Comparison of ENCODE assay signal across 12 cellular contexts in genomic region chr5:178330791-178331404, GRCh38.
DNase-seq lines count a peak whose midpoint lies in the region; ATAC-seq, FAIRE-seq and TF ChIP-seq lines count a peak whose summit lies in the region.
"Had no signal": no experiment of that assay in that cellular context is flagged by ENCODE, and none has a peak within 500 bp of the region (broad histone marks: within the 10 kb centered on the region; RNA-seq: fewer than 3 reads in every experiment).

No MANE protein-coding gene starts in this region.

- POLR2A ChIA-PET in activated CD4-positive, alpha-beta T cell treated with anti-CD3 and anti-CD28 coated beads for 36 hours (lab: Charles Lee): no interaction called here
- POLR2A ChIA-PET in activated CD8-positive, alpha-beta T cell treated with anti-CD3 and anti-CD28 coated beads, Interleukin-2, amount 10 ng/mL, durations not matched to agents 7 days and 5 days (lab: Charles Lee): interaction anchor here (0.9 kb wide), 1 partner anchor 91 kb away, joined by 3 read pairs; no protein-coding TSS in a partner anchor

- TF ChIP-seq CTCF in stomach (IDR thresholded peaks at IDR 0.05): no peak

- H3K9me3 Mint-ChIP-seq in activated CD4-positive, alpha-beta T cell treated with anti-CD3 and anti-CD28 coated beads for 36 hours (ENCODE audit: low read depth): no peaks in the 10 kb centered on the region
- H3K9me3 Mint-ChIP-seq in activated CD8-positive, alpha-beta T cell treated with anti-CD3 and anti-CD28 coated beads, Interleukin-2, amount 10 ng/mL, durations not matched to agents 7 days and 5 days (ENCODE audit: insufficient read depth): no peaks in the 10 kb centered on the region

- peak overlapping the region; percentile 75 for H3K27ac Mint-ChIP-seq in activated CD4-positive, alpha-beta T cell treated with anti-CD3 and anti-CD28 coated beads for 36 hours
- H3K27ac Mint-ChIP-seq in activated CD8-positive, alpha-beta T cell treated with anti-CD3 and anti-CD28 coated beads, Interleukin-2, amount 10 ng/mL, durations not matched to agents 7 days and 5 days: peak overlapping the region; percentile 96

- ATAC-seq in activated CD4-positive, alpha-beta T cell treated with anti-CD3 and anti-CD28 coated beads for 36 hours: peak; percentile 99
- peak; percentile 93 for ATAC-seq in activated CD8-positive, alpha-beta T cell treated with anti-CD3 and anti-CD28 coated beads, Interleukin-2, amount 10 ng/mL, durations not matched to agents 7 days and 5 days
- peak; percentile 18 for ATAC-seq in left lobe of liver

- H3K4me3 ChIP-seq in stomach: no peak overlapping the region

- FAIRE-seq in frontal cortex (lab: Jason Lieb, UNC): no peak
- FAIRE-seq: A204.1, endometrium had no signal

- H3K4me1 Mint-ChIP-seq in activated CD4-positive, alpha-beta T cell treated with anti-CD3 and anti-CD28 coated beads for 36 hours: peaks cover 5% of the 10 kb centered on the region
- peaks cover 10% of the 10 kb centered on the region for H3K4me1 Mint-ChIP-seq in activated CD8-positive, alpha-beta T cell treated with anti-CD3 and anti-CD28 coated beads, Interleukin-2, amount 10 ng/mL, durations not matched to agents 7 days and 5 days (ENCODE audit: low read depth)

- H3K4me1 ChIP-seq in stomach: peaks cover 25 to 40% (median 29%) of the 10 kb centered on the region in 4 donors

- no peak for TF ChIP-seq POLR2A in stomach (IDR thresholded peaks at IDR 0.05)

- no peaks in the 10 kb centered on the region for H3K36me3 ChIP-seq in stomach

- intact Hi-C loops in activated CD4-positive, alpha-beta T cell treated with anti-CD3 and anti-CD28 coated beads for 36 hours (cut with DNase I, micrococcal nuclease): no loop called here
- intact Hi-C loops in stomach (cut with DNase I; ENCODE audit: low total_unique reads): no loop called here

- no peak overlapping the region for H3K4me3 Mint-ChIP-seq in activated CD4-positive, alpha-beta T cell treated with anti-CD3 and anti-CD28 coated beads for 36 hours
- H3K4me3 Mint-ChIP-seq in activated CD8-positive, alpha-beta T cell treated with anti-CD3 and anti-CD28 coated beads, Interleukin-2, amount 10 ng/mL, durations not matched to agents 7 days and 5 days: no peak overlapping the region

- CTCF ChIA-PET in activated CD4-positive, alpha-beta T cell treated with anti-CD3 and anti-CD28 coated beads for 36 hours (lab: Charles Lee): interaction anchor here (0.6 to 1.1 kb wide), 2 partner anchors 51 to 153 kb away, joined by 3 read pairs; no protein-coding TSS in a partner anchor
- CTCF ChIA-PET in activated CD8-positive, alpha-beta T cell treated with anti-CD3 and anti-CD28 coated beads, Interleukin-2, amount 10 ng/mL, durations not matched to agents 7 days and 5 days (lab: Charles Lee): interaction anchor here (0.9 kb wide), 1 partner anchor 131 kb away, joined by 5 read pairs; no protein-coding TSS in a partner anchor

- peak overlapping the region; percentile 61 to 85 (median 77) for H3K27ac ChIP-seq in stomach

- 41 to 61% (median 46%) methylated on average over 7 of the region's 7 CpGs for WGBS in stomach, 5 donors

- no peaks in the 10 kb centered on the region for H3K27me3 Mint-ChIP-seq in activated CD4-positive, alpha-beta T cell treated with anti-CD3 and anti-CD28 coated beads for 36 hours
- H3K27me3 Mint-ChIP-seq in activated CD8-positive, alpha-beta T cell treated with anti-CD3 and anti-CD28 coated beads, Interleukin-2, amount 10 ng/mL, durations not matched to agents 7 days and 5 days (ENCODE audit: low read depth): no peaks in the 10 kb centered on the region

- no peaks in the 10 kb centered on the region for H3K36me3 Mint-ChIP-seq in activated CD4-positive, alpha-beta T cell treated with anti-CD3 and anti-CD28 coated beads for 36 hours (ENCODE audit: low read depth)
- no peaks in the 10 kb centered on the region for H3K36me3 Mint-ChIP-seq in activated CD8-positive, alpha-beta T cell treated with anti-CD3 and anti-CD28 coated beads, Interleukin-2, amount 10 ng/mL, durations not matched to agents 7 days and 5 days (ENCODE audit: low read depth)

- TF ChIP-seq EP300 in stomach (IDR thresholded peaks at IDR 0.05): no peak

- H3K9me3 ChIP-seq in stomach: no peaks in the 10 kb centered on the region

- DNase-seq in activated CD4-positive, alpha-beta T cell treated with anti-CD3 and anti-CD28 coated beads for 36 hours: peak; percentile 49
- no peak for DNase-seq in activated CD4-positive, alpha-beta T cell treated with anti-CD3 and anti-CD28 coated beads, Interleukin-2, amount 50 U/mL, for 4 hours
- DNase-seq in activated CD8-positive, alpha-beta T cell treated with anti-CD3 and anti-CD28 coated beads, Interleukin-2, amount 10 ng/mL, durations not matched to agents 7 days and 5 days: peak; percentile 73
- DNase-seq in left lobe of liver (ENCODE audit: low spot score) (no peak), stomach (no peak), frontal cortex (ENCODE audit: low spot score in 2 of 2) (no peak), NCI-H510A treated with DMSO at 0.1 percent for 48 hours (lab: John Stamatoyannopoulos, UW) (no peak)
- DNase-seq in activated effector memory CD4-positive, alpha-beta T cell treated with Interleukin-2 at 50 U/mL for 16 hours: no peak
- DNase-seq: kidney glomerular epithelial cell, NCI-H2227 treated with DMSO at 0.1 percent for 48 hours had no signal

- H3K27me3 ChIP-seq in stomach: no peaks in the 10 kb centered on the region

Comparison
In these comparisons a context has a peak if more than half of its experiments do, and no peak if none do; other contexts are left out.
1. DNase-seq: peak in activated CD4-positive, alpha-beta T cell treated with anti-CD3 and anti-CD28 coated beads for 36 hours (single experiment) and activated CD8-positive, alpha-beta T cell treated with anti-CD3 and anti-CD28 coated beads, Interleukin-2, amount 10 ng/mL, durations not matched to agents 7 days and 5 days (single experiment); none in activated CD4-positive, alpha-beta T cell treated with anti-CD3 and anti-CD28 coated beads, Interleukin-2, amount 50 U/mL, for 4 hours (0 of 2), left lobe of liver (single experiment), stomach (single experiment), activated effector memory CD4-positive, alpha-beta T cell treated with Interleukin-2 at 50 U/mL for 16 hours (single experiment), frontal cortex (0 of 2) and NCI-H510A treated with DMSO at 0.1 percent for 48 hours (single experiment).
2. ATAC-seq: peak in every context shown above with its lines; median percentile 99 in activated CD4-positive, alpha-beta T cell treated with anti-CD3 and anti-CD28 coated beads for 36 hours; 93 in activated CD8-positive, alpha-beta T cell treated with anti-CD3 and anti-CD28 coated beads, Interleukin-2, amount 10 ng/mL, durations not matched to agents 7 days and 5 days; 18 in left lobe of liver.